ENCODE assay signal across 10 cellular contexts in genomic region chr7:75779035-75779434, GRCh38. TPM values are rescaled to one million over a fixed set of nuclear protein-coding genes. Genes with fewer than 3 reads are reported as not detected.
"Had no signal": no experiment of that assay in that cellular context is flagged by ENCODE, and none has a peak within 500 bp of the region (broad histone marks: within the 10 kb centered on the region; RNA-seq: fewer than 3 reads in every experiment).

No MANE protein-coding gene starts in this region.

RNA-seq across cellular contexts. Expression of gene CCL26, which starts 7.0 kb away (rescaled TPM):
- total RNA-seq: dermis microvascular lymphatic vessel endothelial cell; left lobe of liver; mammary epithelial cell; naive thymus-derived CD8-positive, alpha-beta T cell; neural crest cell; smooth muscle cell; suprapubic skin; thyroid gland had no signal
- polyA plus RNA-seq: mammary epithelial cell; naive thymus-derived CD8-positive, alpha-beta T cell had no signal

RNA-seq across cellular contexts. Expression of gene CCL24, which starts 34.6 kb away (rescaled TPM):
- total RNA-seq: dermis microvascular lymphatic vessel endothelial cell; mammary epithelial cell; naive thymus-derived CD8-positive, alpha-beta T cell; neural crest cell; posterior vena cava; right cardiac atrium; smooth muscle cell; thyroid gland had no signal
- polyA plus RNA-seq: mammary epithelial cell; naive thymus-derived CD8-positive, alpha-beta T cell; right cardiac atrium; smooth muscle cell had no signal
